Comparison of ENCODE assay signal across 15 cellular contexts in genomic region chr6:167142433-167142761, GRCh38. TPM values are rescaled to one million over a fixed set of nuclear protein-coding genes. Genes with fewer than 3 reads are reported as not detected.
A peak's percentile ranks its signal among the peaks of the same experiment; 100 is the strongest.
DNase-seq lines count a peak whose midpoint lies in the region; ATAC-seq and TF ChIP-seq lines count a peak whose summit lies in the region.
"Had no signal": no experiment of that assay in that cellular context is flagged by ENCODE, and none has a peak within 500 bp of the region (broad histone marks: within the 10 kb centered on the region; RNA-seq: fewer than 3 reads in every experiment).

No MANE protein-coding gene starts in this region.

- POLR2A ChIA-PET in activated B cell treated with CpG ODN at 0.5 μM for 24 hours (lab: Charles Lee), result interaction anchor here (0.9 to 26.6 kb wide), 5 partner anchors 9 to 143 kb away, joined by 3 to 970 read pairs (median 17); partner anchors contain the start of genes CCR6 and CEP43

- DNase-seq in CD14-positive monocyte (ENCODE audit: low spot score), result no peak
- no peak for DNase-seq in activated B cell treated with CpG ODN at 0.5 μM for 24 hours
- DNase-seq in neural progenitor cell (ENCODE audit: low spot score), result no peak
- no peak for DNase-seq in NCI-H1105 treated with DMSO at 0.1 percent for 48 hours (lab: John Stamatoyannopoulos, UW)
- no peak for DNase-seq in colonic mucosa
- no peak for DNase-seq in GDM1 (lab: John Stamatoyannopoulos, UW)
- DNase-seq: NCI-H1694, NCI-H2227 treated with DMSO at 0.1 percent for 48 hours, SHP77 treated with DMSO at 0.1 percent for 48 hours had no signal

- peak overlapping the region in 1 of 7 donors; percentile 25 for H3K27ac Mint-ChIP-seq in CD14-positive monocyte
- H3K27ac Mint-ChIP-seq in IgD-negative memory B cell, result peak overlapping the region in 2 of 3 donors; percentile 46 to 91
- H3K27ac Mint-ChIP-seq in activated B cell treated with CpG ODN at 0.5 μM for 24 hours, result peak overlapping the region; percentile 79
- no peak overlapping the region for H3K27ac Mint-ChIP-seq in neural progenitor cell
- H3K27ac Mint-ChIP-seq: GM23338 had no signal

- no peaks in the 10 kb centered on the region for H3K9me3 ChIP-seq in neural progenitor cell (ENCODE audit: low read depth)
- H3K9me3 ChIP-seq in colonic mucosa, result no peaks in the 10 kb centered on the region
- H3K9me3 ChIP-seq: Peyer's patch had no signal

- H3F3A ChIP-seq in neural progenitor cell (ENCODE audit: low read depth), result peaks cover 21% of the 10 kb centered on the region

- H3K9ac ChIP-seq in neural progenitor cell, result no peak overlapping the region
- no peak overlapping the region for H3K9ac ChIP-seq in colonic mucosa (ENCODE audit: low read depth in 2 of 2, low read length in 2 of 2)

- no peak overlapping the region for H3K27ac ChIP-seq in neural progenitor cell
- H3K27ac ChIP-seq in colonic mucosa, result no peak overlapping the region

- H4K20me1 ChIP-seq in neural progenitor cell (ENCODE audit: low read depth), result no peaks in the 10 kb centered on the region

- CTCF ChIA-PET in activated B cell treated with CpG ODN at 0.5 μM for 24 hours (lab: Charles Lee), result interaction anchor here (0.7 to 8.6 kb wide), 25 partner anchors 8 to 553 kb away, joined by 3 to 145 read pairs (median 10); partner anchors contain the start of genes CCR6, CEP43 and RNASET2

- H3K4me1 Mint-ChIP-seq in CD14-positive monocyte (peaks cover 15% of the 10 kb centered on the region), IgD-negative memory B cell (peaks cover 22 to 29% (median 28%) of the 10 kb centered on the region in 3 donors), activated B cell treated with CpG ODN at 0.5 μM for 24 hours (peaks cover 55% of the 10 kb centered on the region), neural progenitor cell (peaks cover 39% of the 10 kb centered on the region)

- peaks cover 14% of the 10 kb centered on the region for H3K27me3 ChIP-seq in neural progenitor cell
- no peaks in the 10 kb centered on the region for H3K27me3 ChIP-seq in colonic mucosa
- H3K27me3 ChIP-seq: Peyer's patch had no signal

- H3K4me3 ChIP-seq in neural progenitor cell (no peak overlapping the region), colonic mucosa (no peak overlapping the region)
- H3K4me3 ChIP-seq: GM23338, Peyer's patch had no signal

- no peak overlapping the region for H2AFZ ChIP-seq in neural progenitor cell (replicated peaks)

- no peak overlapping the region for H3K4me2 ChIP-seq in neural progenitor cell
- H3K4me2 ChIP-seq: GM23338 had no signal

- peaks cover 3 to 6% (median 4%) of the 10 kb centered on the region in 3 donors for H3K27me3 Mint-ChIP-seq in CD14-positive monocyte (ENCODE audit: low read depth in 3 of 3)
- H3K27me3 Mint-ChIP-seq in IgD-negative memory B cell, result no peaks in the 10 kb centered on the region
- H3K27me3 Mint-ChIP-seq in activated B cell treated with CpG ODN at 0.5 μM for 24 hours, result no peaks in the 10 kb centered on the region
- H3K27me3 Mint-ChIP-seq in neural progenitor cell (ENCODE audit: insufficient read depth, low read depth), result peaks cover 9% of the 10 kb centered on the region

- H3K79me2 ChIP-seq in neural progenitor cell (ENCODE audit: low read depth), result no peaks in the 10 kb centered on the region

- H3K36me3 ChIP-seq in neural progenitor cell (no peaks in the 10 kb centered on the region), colonic mucosa (no peaks in the 10 kb centered on the region)
- H3K36me3 ChIP-seq: Peyer's patch had no signal

- H3K4me3 Mint-ChIP-seq in CD14-positive monocyte (no peak overlapping the region), IgD-negative memory B cell (peak overlapping the region in 2 of 4 donors; percentile 58 to 71), activated B cell treated with CpG ODN at 0.5 μM for 24 hours (no peak overlapping the region), neural progenitor cell (peak overlapping the region; percentile 15)
- H3K4me3 Mint-ChIP-seq: GM23338 had no signal

- ATAC-seq in activated B cell treated with CpG ODN at 0.5 μM for 24 hours (ENCODE audit: low read depth) (no peak), GM18873 (IDR thresholded peaks at IDR 0.05; ENCODE audit: low FRiP score, unreplicated experiment) (no peak)

- intact Hi-C loops in CD14-positive monocyte (cut with micrococcal nuclease) (loop anchor here (5.0 to 10.0 kb wide), 5 partner anchors 98 to 370 kb away; partner anchors contain the start of gene CEP43 (in 2 of the 2)), activated B cell treated with CpG ODN at 0.5 μM for 24 hours (cut with micrococcal nuclease) (loop anchor here (1.0 to 2.0 kb wide), 5 partner anchors 145 to 367 kb away; no protein-coding TSS in a partner anchor), colonic mucosa (cut with DNase I) (loop anchor here (5.0 kb wide), 2 partner anchors 145 to 365 kb away; partner anchors contain the start of gene CEP43)

- H3K9me3 Mint-ChIP-seq in CD14-positive monocyte, result peaks cover 0 to 4% (median 0%) of the 10 kb centered on the region in 7 donors
- H3K9me3 Mint-ChIP-seq in IgD-negative memory B cell, result no peaks in the 10 kb centered on the region
- H3K9me3 Mint-ChIP-seq in activated B cell treated with CpG ODN at 0.5 μM for 24 hours, result no peaks in the 10 kb centered on the region
- peaks cover 2% of the 10 kb centered on the region for H3K9me3 Mint-ChIP-seq in neural progenitor cell

- peak; percentile 26 for TF ChIP-seq CTCF in CD14-positive monocyte (IDR thresholded peaks at IDR 0.05)
- no peak for TF ChIP-seq CTCF in activated B cell treated with CpG ODN at 0.5 μM for 24 hours (IDR thresholded peaks at IDR 0.05)
- no peak for TF ChIP-seq CTCF in neural progenitor cell (IDR thresholded peaks at IDR 0.05)
- TF ChIP-seq CTCF in colonic mucosa (IDR thresholded peaks at IDR 0.05), result no peak

- no peaks in the 10 kb centered on the region for H3K36me3 Mint-ChIP-seq in CD14-positive monocyte
- H3K36me3 Mint-ChIP-seq in IgD-negative memory B cell, result no peaks in the 10 kb centered on the region
- H3K36me3 Mint-ChIP-seq in activated B cell treated with CpG ODN at 0.5 μM for 24 hours (ENCODE audit: low read depth), result peaks cover 15% of the 10 kb centered on the region
- no peaks in the 10 kb centered on the region for H3K36me3 Mint-ChIP-seq in neural progenitor cell

- H3K4me1 ChIP-seq in neural progenitor cell (peaks cover 29% of the 10 kb centered on the region), colonic mucosa (peaks cover 5% of the 10 kb centered on the region)

RNA-seq across cellular contexts. Expression of gene GPR31, which starts 15.4 kb away (rescaled TPM):
- polyA plus RNA-seq in CD14-positive monocyte, result not detected
- polyA plus RNA-seq in IgD-negative memory B cell, result not detected
- total RNA-seq in activated B cell treated with CpG ODN at 0.5 μM for 24 hours, result not detected in 2 replicates
- total RNA-seq in neural progenitor cell (ENCODE audit: low replicate concordance), result not detected in 2 replicates
- not detected for total RNA-seq in colonic mucosa
- total RNA-seq: Daoy, GM23338, MCF 10A, Peyer's patch had no signal
- polyA plus RNA-seq: GM23338 had no signal

RNA-seq across cellular contexts. Expression of gene CCR6, which starts 19.5 kb away (rescaled TPM):
- polyA plus RNA-seq in CD14-positive monocyte, result under 1 TPM; 0.07 to 0.43 TPM
- 79.3 TPM for polyA plus RNA-seq in IgD-negative memory B cell
- total RNA-seq in activated B cell treated with CpG ODN at 0.5 μM for 24 hours, result 26.2 and 28.9 TPM in 2 replicates
- not detected in 2 replicates for total RNA-seq in neural progenitor cell (ENCODE audit: low replicate concordance)
- total RNA-seq in colonic mucosa, result under 1 TPM; 0.49 to 0.53 TPM
- total RNA-seq: Daoy, GM23338, MCF 10A had no signal
- polyA plus RNA-seq: GM23338 had no signal

Comparison
In these comparisons a context has a peak if more than half of its experiments do, and no peak if none do; other contexts are left out.
1. RNA of gene CCR6, which starts 19.5 kb away (total RNA-seq): 26.2 to 28.9 TPM in activated B cell treated with CpG ODN at 0.5 μM for 24 hours; 0.49 to 0.53 TPM in colonic mucosa and not detected in neural progenitor cell; every median in the first group is over 10 times any median in the second.